2 cellular contexts compared by ENCODE assay signal in the genomic region with DNA sequence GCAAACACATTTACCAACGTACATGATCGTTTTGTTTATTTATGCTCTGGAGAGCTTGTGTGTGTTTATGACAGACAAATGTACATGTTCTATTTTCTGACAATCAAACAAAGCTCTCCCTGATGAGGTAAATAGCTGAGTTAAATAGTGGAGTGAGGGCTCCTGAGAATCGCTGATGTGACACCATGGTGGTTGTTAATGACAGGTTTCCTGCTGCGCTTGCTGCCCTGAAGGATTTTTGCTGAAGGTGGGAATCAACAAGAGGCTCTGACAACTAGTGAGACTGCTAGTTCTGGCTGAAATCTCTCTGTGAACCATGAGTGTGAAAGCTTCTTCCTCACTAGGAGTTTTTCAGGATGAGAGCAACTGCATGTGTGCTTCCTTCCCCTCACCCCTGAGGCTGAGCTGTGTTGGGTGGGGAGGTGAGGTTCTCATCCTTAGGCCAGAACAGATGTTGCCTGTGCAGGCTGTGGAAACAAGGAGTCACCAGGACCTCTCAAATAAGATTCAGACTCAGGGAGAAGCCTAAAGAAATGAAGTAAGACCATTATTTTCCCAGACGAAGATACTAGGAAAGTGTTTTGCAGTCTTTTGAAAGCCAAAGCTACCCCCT.
TF ChIP-seq lines count a peak whose summit lies in the region.

No MANE protein-coding gene starts in this region.

TF ChIP-seq in GM23338, 12 proteins besides CTCF, POLR2A, EP300 and RAD21 (continued from another document and continues in another):
- TF ChIP-seq, protein P1, sequence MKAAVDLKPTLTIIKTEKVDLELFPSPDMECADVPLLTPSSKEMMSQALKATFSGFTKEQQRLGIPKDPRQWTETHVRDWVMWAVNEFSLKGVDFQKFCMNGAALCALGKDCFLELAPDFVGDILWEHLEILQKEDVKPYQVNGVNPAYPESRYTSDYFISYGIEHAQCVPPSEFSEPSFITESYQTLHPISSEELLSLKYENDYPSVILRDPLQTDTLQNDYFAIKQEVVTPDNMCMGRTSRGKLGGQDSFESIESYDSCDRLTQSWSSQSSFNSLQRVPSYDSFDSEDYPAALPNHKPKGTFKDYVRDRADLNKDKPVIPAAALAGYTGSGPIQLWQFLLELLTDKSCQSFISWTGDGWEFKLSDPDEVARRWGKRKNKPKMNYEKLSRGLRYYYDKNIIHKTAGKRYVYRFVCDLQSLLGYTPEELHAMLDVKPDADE (IDR thresholded peaks at IDR 0.05), result no peak
- no peak for TF ChIP-seq EZH2phosphoT487 (IDR thresholded peaks at IDR 0.05; ENCODE audit: unreplicated experiment)
- TF ChIP-seq, protein P2, sequence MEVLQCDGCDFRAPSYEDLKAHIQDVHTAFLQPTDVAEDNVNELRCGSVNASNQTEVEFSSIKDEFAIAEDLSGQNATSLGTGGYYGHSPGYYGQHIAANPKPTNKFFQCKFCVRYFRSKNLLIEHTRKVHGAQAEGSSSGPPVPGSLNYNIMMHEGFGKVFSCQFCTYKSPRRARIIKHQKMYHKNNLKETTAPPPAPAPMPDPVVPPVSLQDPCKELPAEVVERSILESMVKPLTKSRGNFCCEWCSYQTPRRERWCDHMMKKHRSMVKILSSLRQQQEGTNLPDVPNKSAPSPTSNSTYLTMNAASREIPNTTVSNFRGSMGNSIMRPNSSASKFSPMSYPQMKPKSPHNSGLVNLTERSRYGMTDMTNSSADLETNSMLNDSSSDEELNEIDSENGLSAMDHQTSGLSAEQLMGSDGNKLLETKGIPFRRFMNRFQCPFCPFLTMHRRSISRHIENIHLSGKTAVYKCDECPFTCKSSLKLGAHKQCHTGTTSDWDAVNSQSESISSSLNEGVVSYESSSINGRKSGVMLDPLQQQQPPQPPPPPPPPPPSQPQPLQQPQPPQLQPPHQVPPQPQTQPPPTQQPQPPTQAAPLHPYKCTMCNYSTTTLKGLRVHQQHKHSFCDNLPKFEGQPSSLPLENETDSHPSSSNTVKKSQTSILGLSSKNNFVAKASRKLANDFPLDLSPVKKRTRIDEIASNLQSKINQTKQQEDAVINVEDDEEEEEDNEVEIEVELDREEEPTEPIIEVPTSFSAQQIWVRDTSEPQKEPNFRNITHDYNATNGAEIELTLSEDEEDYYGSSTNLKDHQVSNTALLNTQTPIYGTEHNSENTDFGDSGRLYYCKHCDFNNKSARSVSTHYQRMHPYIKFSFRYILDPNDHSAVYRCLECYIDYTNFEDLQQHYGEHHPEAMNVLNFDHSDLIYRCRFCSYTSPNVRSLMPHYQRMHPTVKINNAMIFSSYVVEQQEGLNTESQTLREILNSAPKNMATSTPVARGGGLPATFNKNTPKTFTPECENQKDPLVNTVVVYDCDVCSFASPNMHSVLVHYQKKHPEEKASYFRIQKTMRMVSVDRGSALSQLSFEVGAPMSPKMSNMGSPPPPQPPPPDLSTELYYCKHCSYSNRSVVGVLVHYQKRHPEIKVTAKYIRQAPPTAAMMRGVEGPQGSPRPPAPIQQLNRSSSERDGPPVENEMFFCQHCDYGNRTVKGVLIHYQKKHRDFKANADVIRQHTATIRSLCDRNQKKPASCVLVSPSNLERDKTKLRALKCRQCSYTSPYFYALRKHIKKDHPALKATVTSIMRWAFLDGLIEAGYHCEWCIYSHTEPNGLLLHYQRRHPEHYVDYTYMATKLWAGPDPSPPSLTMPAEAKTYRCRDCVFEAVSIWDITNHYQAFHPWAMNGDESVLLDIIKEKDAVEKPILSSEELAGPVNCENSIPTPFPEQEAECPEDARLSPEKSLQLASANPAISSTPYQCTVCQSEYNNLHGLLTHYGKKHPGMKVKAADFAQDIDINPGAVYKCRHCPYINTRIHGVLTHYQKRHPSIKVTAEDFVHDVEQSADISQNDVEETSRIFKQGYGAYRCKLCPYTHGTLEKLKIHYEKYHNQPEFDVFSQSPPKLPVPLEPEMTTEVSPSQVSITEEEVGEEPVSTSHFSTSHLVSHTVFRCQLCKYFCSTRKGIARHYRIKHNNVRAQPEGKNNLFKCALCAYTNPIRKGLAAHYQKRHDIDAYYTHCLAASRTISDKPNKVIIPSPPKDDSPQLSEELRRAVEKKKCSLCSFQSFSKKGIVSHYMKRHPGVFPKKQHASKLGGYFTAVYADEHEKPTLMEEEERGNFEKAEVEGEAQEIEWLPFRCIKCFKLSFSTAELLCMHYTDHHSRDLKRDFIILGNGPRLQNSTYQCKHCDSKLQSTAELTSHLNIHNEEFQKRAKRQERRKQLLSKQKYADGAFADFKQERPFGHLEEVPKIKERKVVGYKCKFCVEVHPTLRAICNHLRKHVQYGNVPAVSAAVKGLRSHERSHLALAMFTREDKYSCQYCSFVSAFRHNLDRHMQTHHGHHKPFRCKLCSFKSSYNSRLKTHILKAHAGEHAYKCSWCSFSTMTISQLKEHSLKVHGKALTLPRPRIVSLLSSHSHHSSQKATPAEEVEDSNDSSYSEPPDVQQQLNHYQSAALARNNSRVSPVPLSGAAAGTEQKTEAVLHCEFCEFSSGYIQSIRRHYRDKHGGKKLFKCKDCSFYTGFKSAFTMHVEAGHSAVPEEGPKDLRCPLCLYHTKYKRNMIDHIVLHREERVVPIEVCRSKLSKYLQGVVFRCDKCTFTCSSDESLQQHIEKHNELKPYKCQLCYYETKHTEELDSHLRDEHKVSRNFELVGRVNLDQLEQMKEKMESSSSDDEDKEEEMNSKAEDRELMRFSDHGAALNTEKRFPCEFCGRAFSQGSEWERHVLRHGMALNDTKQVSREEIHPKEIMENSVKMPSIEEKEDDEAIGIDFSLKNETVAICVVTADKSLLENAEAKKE (CRISPR knock-in tag; IDR thresholded peaks at IDR 0.05), result no peak
- TF ChIP-seq, protein P3, sequence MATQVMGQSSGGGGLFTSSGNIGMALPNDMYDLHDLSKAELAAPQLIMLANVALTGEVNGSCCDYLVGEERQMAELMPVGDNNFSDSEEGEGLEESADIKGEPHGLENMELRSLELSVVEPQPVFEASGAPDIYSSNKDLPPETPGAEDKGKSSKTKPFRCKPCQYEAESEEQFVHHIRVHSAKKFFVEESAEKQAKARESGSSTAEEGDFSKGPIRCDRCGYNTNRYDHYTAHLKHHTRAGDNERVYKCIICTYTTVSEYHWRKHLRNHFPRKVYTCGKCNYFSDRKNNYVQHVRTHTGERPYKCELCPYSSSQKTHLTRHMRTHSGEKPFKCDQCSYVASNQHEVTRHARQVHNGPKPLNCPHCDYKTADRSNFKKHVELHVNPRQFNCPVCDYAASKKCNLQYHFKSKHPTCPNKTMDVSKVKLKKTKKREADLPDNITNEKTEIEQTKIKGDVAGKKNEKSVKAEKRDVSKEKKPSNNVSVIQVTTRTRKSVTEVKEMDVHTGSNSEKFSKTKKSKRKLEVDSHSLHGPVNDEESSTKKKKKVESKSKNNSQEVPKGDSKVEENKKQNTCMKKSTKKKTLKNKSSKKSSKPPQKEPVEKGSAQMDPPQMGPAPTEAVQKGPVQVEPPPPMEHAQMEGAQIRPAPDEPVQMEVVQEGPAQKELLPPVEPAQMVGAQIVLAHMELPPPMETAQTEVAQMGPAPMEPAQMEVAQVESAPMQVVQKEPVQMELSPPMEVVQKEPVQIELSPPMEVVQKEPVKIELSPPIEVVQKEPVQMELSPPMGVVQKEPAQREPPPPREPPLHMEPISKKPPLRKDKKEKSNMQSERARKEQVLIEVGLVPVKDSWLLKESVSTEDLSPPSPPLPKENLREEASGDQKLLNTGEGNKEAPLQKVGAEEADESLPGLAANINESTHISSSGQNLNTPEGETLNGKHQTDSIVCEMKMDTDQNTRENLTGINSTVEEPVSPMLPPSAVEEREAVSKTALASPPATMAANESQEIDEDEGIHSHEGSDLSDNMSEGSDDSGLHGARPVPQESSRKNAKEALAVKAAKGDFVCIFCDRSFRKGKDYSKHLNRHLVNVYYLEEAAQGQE (IDR thresholded peaks at IDR 0.05; ENCODE audit: unreplicated experiment), result no peak
- no peak for TF ChIP-seq NANOG (IDR thresholded peaks at IDR 0.05; ENCODE audit: borderline replicate concordance)
- TF ChIP-seq JUNB (IDR thresholded peaks at IDR 0.05; ENCODE audit: unreplicated experiment), result no peak
- no peak for TF ChIP-seq STAT1 (IDR thresholded peaks at IDR 0.05; ENCODE audit: unreplicated experiment)
- TF ChIP-seq EZH2 (IDR thresholded peaks at IDR 0.05; ENCODE audit: low read depth, unreplicated experiment), result no peak

TF ChIP-seq in SK-N-SH, 30 proteins besides CTCF, POLR2A, EP300 and RAD21 (continued from another document):
- TF ChIP-seq ELF1 (IDR thresholded peaks at IDR 0.05) (no peak), GABPA (IDR thresholded peaks at IDR 0.05; ENCODE audit: low read depth) (no peak), GATA2 (CRISPR knock-in tag; IDR thresholded peaks at IDR 0.05) (no peak), FOSL2 (IDR thresholded peaks at IDR 0.05; ENCODE audit: borderline replicate concordance, low read depth) (no peak), RXRA (IDR thresholded peaks at IDR 0.05; ENCODE audit: borderline replicate concordance, low read depth) (no peak), TAF1 (IDR thresholded peaks at IDR 0.05; ENCODE audit: borderline replicate concordance, low read depth, low read length) (no peak), RFX5 (IDR thresholded peaks at IDR 0.05; ENCODE audit: low read length) (no peak)
- TF ChIP-seq, protein P3 (IDR thresholded peaks at IDR 0.05; ENCODE audit: low read depth, low read length), result no peak
- TF ChIP-seq, protein P4, sequence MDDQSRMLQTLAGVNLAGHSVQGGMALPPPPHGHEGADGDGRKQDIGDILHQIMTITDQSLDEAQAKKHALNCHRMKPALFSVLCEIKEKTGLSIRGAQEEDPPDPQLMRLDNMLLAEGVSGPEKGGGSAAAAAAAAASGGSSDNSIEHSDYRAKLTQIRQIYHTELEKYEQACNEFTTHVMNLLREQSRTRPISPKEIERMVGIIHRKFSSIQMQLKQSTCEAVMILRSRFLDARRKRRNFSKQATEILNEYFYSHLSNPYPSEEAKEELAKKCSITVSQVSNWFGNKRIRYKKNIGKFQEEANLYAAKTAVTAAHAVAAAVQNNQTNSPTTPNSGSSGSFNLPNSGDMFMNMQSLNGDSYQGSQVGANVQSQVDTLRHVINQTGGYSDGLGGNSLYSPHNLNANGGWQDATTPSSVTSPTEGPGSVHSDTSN (IDR thresholded peaks at IDR 0.05), result no peak
- TF ChIP-seq, protein P5, sequence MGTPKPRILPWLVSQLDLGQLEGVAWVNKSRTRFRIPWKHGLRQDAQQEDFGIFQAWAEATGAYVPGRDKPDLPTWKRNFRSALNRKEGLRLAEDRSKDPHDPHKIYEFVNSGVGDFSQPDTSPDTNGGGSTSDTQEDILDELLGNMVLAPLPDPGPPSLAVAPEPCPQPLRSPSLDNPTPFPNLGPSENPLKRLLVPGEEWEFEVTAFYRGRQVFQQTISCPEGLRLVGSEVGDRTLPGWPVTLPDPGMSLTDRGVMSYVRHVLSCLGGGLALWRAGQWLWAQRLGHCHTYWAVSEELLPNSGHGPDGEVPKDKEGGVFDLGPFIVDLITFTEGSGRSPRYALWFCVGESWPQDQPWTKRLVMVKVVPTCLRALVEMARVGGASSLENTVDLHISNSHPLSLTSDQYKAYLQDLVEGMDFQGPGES (IDR thresholded peaks at IDR 0.05; ENCODE audit: low read depth, low read length), result no peak
